Comparison of ENCODE assay signal across 9 cellular contexts in the genomic region with DNA sequence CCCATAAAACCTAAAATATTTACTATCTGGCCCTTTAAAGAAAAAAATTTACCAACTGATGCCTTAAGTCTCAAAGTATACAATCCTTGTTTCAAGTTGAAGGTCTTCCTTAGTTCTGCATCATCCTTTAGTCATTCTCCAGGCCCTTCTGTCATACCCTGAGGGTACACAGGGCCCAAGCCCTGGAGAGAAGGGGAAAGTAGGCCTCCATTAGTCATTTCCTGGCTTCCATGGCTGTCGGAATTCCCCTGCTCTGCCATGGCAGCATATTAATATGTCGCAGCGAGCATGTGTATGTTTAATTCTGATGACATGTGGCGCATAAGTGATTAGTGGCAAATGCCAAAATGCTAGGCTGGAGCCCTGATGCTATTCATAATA. TPM values are rescaled to one million over a fixed set of nuclear protein-coding genes. Genes with fewer than 3 reads are reported as not detected.
A peak's percentile ranks its signal among the peaks of the same experiment; 100 is the strongest.
DNase-seq lines count a peak whose midpoint lies in the region; ATAC-seq and TF ChIP-seq lines count a peak whose summit lies in the region.
"Had no signal": no experiment of that assay in that cellular context is flagged by ENCODE, and none has a peak within 500 bp of the region (broad histone marks: within the 10 kb centered on the region; RNA-seq: fewer than 3 reads in every experiment).

No MANE protein-coding gene starts in this region.

- no peak overlapping the region for H3K27ac Mint-ChIP-seq in activated T-helper 17 cell treated with anti-CD3 and anti-CD28 coated beads, Interleukin-2, amount 50 U/mL, for 72 hours
- H3K27ac Mint-ChIP-seq in endothelial cell (ENCODE audit: unreplicated experiment) = no peak overlapping the region

- no peaks in the 10 kb centered on the region for H3K36me3 Mint-ChIP-seq in activated T-helper 17 cell treated with anti-CD3 and anti-CD28 coated beads, Interleukin-2, amount 50 U/mL, for 72 hours (ENCODE audit: low read depth)
- H3K36me3 Mint-ChIP-seq in endothelial cell (ENCODE audit: low read depth, unreplicated experiment) = no peaks in the 10 kb centered on the region

- peak; percentile 67 for DNase-seq in AG08396 (ENCODE audit: low spot score)
- peak; percentile 95 for DNase-seq in iris pigment epithelial cell (ENCODE audit: low read depth)
- DNase-seq in NCI-H1048 (lab: John Stamatoyannopoulos, UW) = no peak
- no peak for DNase-seq in UCSD-AML1 (lab: John Stamatoyannopoulos, UW; ENCODE audit: unreplicated experiment)
- DNase-seq in endothelial cell (ENCODE audit: low spot score) = no peak
- DNase-seq: NCI-H1417 treated with DMSO at 0.1 percent for 48 hours had no signal

- H3K4me1 Mint-ChIP-seq in activated T-helper 17 cell treated with anti-CD3 and anti-CD28 coated beads, Interleukin-2, amount 50 U/mL, for 72 hours = no peaks in the 10 kb centered on the region
- peaks cover 8% of the 10 kb centered on the region for H3K4me1 Mint-ChIP-seq in endothelial cell (ENCODE audit: unreplicated experiment)

- no peak for TF ChIP-seq CTCF in endothelial cell (IDR thresholded peaks at IDR 0.05; ENCODE audit: unreplicated experiment)

- ATAC-seq in HG03432 (IDR thresholded peaks at IDR 0.05; ENCODE audit: unreplicated experiment) = peak; percentile 59
- peak; percentile 64 for ATAC-seq in activated T-helper 17 cell treated with anti-CD3 and anti-CD28 coated beads, Interleukin-2, amount 50 U/mL, for 72 hours (replicated peaks)
- ATAC-seq in GM21360 (IDR thresholded peaks at IDR 0.05; ENCODE audit: unreplicated experiment) = no peak

- H3K4me3 Mint-ChIP-seq in activated T-helper 17 cell treated with anti-CD3 and anti-CD28 coated beads, Interleukin-2, amount 50 U/mL, for 72 hours = no peak overlapping the region
- H3K4me3 Mint-ChIP-seq in endothelial cell (ENCODE audit: unreplicated experiment) = no peak overlapping the region

- no peaks in the 10 kb centered on the region for H3K9me3 Mint-ChIP-seq in activated T-helper 17 cell treated with anti-CD3 and anti-CD28 coated beads, Interleukin-2, amount 50 U/mL, for 72 hours
- no peaks in the 10 kb centered on the region for H3K9me3 Mint-ChIP-seq in endothelial cell (ENCODE audit: unreplicated experiment)

- no peaks in the 10 kb centered on the region for H3K27me3 Mint-ChIP-seq in activated T-helper 17 cell treated with anti-CD3 and anti-CD28 coated beads, Interleukin-2, amount 50 U/mL, for 72 hours
- peaks cover 2% of the 10 kb centered on the region for H3K27me3 Mint-ChIP-seq in endothelial cell (ENCODE audit: unreplicated experiment)

RNA-seq across cellular contexts. Expression of a gene that starts 22.0 kb away (rescaled TPM):
- total RNA-seq in activated T-helper 17 cell treated with anti-CD3 and anti-CD28 coated beads, Interleukin-2, amount 50 U/mL, for 72 hours = not detected
- 0.62 TPM for total RNA-seq in endothelial cell (ENCODE audit: unreplicated experiment)

Comparison
In these comparisons a context has a peak if more than half of its experiments do, and no peak if none do; other contexts are left out.
1. DNase-seq: peak in AG08396 (single experiment) and iris pigment epithelial cell (single experiment); none in NCI-H1048 (single experiment), UCSD-AML1 (single experiment) and endothelial cell (single experiment).